Comparison of ENCODE assay signal across 13 cellular contexts in the genomic region with DNA sequence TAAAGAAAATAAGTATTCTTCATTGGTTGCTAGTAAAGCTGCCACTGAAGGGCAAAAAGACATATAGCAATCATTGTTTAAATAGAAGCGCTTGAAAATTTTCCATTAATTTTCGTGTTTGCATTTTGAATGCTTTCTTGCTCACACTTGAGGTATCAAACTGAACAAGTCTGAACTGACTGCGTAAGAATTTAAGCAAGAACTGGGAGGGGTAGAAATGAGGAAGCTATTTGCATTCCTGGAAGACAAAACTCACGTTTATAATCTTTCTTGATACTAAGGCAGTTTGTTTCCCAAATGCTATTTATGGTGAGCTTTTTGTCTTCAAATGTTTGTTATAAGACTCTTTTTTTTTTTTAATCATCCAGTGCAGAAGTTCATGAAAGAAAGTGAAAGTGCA.
DNase-seq lines count a peak whose midpoint lies in the region; ATAC-seq, FAIRE-seq and TF ChIP-seq lines count a peak whose summit lies in the region.
"Had no signal": no experiment of that assay in that cellular context is flagged by ENCODE, and none has a peak within 500 bp of the region (broad histone marks: within the 10 kb centered on the region; RNA-seq: fewer than 3 reads in every experiment).

No MANE protein-coding gene starts in this region.

- intact Hi-C loops in CD14-positive monocyte (cut with micrococcal nuclease): no loop called here

- H3K4me3 Mint-ChIP-seq in CD14-positive monocyte: peak overlapping the region; percentile 25 to 69
- no peak overlapping the region for H3K4me3 Mint-ChIP-seq in astrocyte (ENCODE audit: unreplicated experiment)
- H3K4me3 Mint-ChIP-seq: T-helper 2 cell treated with Interferon-gamma antibody and Interleukin-4, amounts not matched to agents 5 μg/mL and 100 μg/mL, for 36 hours had no signal

- H2BK120ac ChIP-seq in mesenchymal stem cell (ENCODE audit: low read depth, low read length): no peak overlapping the region

- peaks cover 11% of the 10 kb centered on the region for H3K79me1 ChIP-seq in mesenchymal stem cell (replicated peaks; ENCODE audit: low read length, poor library complexity, severe bottlenecking)

- no peak overlapping the region for H2BK15ac ChIP-seq in mesenchymal stem cell (ENCODE audit: low read depth, poor library complexity, severe bottlenecking)

- H3K9me3 ChIP-seq in astrocyte (ENCODE audit: insufficient read depth, low read depth, low read length): no peaks in the 10 kb centered on the region
- H3K9me3 ChIP-seq in mesenchymal stem cell (ENCODE audit: control insufficient read depth, low read length): no peaks in the 10 kb centered on the region
- H3K9me3 ChIP-seq: ascending aorta had no signal

- TF ChIP-seq CTCF in CD14-positive monocyte (IDR thresholded peaks at IDR 0.05) (no peak), astrocyte (IDR thresholded peaks at IDR 0.05; ENCODE audit: insufficient read depth, low read depth, low read length) (no peak)

- H3K23ac ChIP-seq in mesenchymal stem cell (ENCODE audit: low read length in 2 of 2): no peak overlapping the region

- H3K36me3 Mint-ChIP-seq in CD14-positive monocyte: no peaks in the 10 kb centered on the region
- peaks cover 13% of the 10 kb centered on the region for H3K36me3 Mint-ChIP-seq in astrocyte (ENCODE audit: low read depth, unreplicated experiment)

- peaks cover 30% of the 10 kb centered on the region for H3K4me1 Mint-ChIP-seq in CD14-positive monocyte
- peaks cover 23% of the 10 kb centered on the region for H3K4me1 Mint-ChIP-seq in astrocyte (ENCODE audit: low read depth, unreplicated experiment)

- no peak overlapping the region for H2BK12ac ChIP-seq in mesenchymal stem cell (ENCODE audit: low read length in 2 of 2)

- DNase-seq in CD14-positive monocyte (ENCODE audit: low spot score) (no peak), KBM-7 (peak; percentile 43), astrocyte (ENCODE audit: low read depth) (no peak), mesenchymal stem cell (peak; percentile 33), HuH-7 (ENCODE audit: low spot score) (no peak), NCI-H524 treated with DMSO at 0.1 percent for 48 hours (lab: John Stamatoyannopoulos, UW) (no peak)
- DNase-seq: DMS 273 treated with DMSO at 0.1 percent for 48 hours; NCI-H1417 treated with DMSO at 0.1 percent for 48 hours; stimulated activated CD4-positive, alpha-beta T cell treated with anti-CD3 and anti-CD28 coated beads, Interleukin-2, amount 100 ng/mL, for 48 hours had no signal

- peak overlapping the region; percentile 36 for H3K4me2 ChIP-seq in astrocyte (ENCODE audit: low read length)
- H3K4me2 ChIP-seq in mesenchymal stem cell (ENCODE audit: low read length, poor library complexity, severe bottlenecking): no peak overlapping the region

- no peak overlapping the region for H3K18ac ChIP-seq in mesenchymal stem cell (ENCODE audit: low read depth in 1 of 2, low read length in 2 of 2)

- H3K27ac ChIP-seq in astrocyte (ENCODE audit: low read depth, low read length): no peak overlapping the region
- H3K27ac ChIP-seq in mesenchymal stem cell (ENCODE audit: low read length, poor library complexity, severe bottlenecking): no peak overlapping the region

- no peak overlapping the region for H4K91ac ChIP-seq in mesenchymal stem cell (ENCODE audit: low read length)

- H3K9me3 Mint-ChIP-seq in CD14-positive monocyte: peaks cover 0 to 5% (median 2%) of the 10 kb centered on the region in 7 donors
- no peaks in the 10 kb centered on the region for H3K9me3 Mint-ChIP-seq in astrocyte (ENCODE audit: unreplicated experiment)
- H3K9me3 Mint-ChIP-seq: T-helper 2 cell treated with Interferon-gamma antibody and Interleukin-4, amounts not matched to agents 5 μg/mL and 100 μg/mL, for 36 hours had no signal

- H3K27me3 Mint-ChIP-seq in CD14-positive monocyte (ENCODE audit: low read depth in 3 of 3): peaks cover 0 to 2% (median 2%) of the 10 kb centered on the region in 3 donors
- H3K27me3 Mint-ChIP-seq in astrocyte (ENCODE audit: low read depth, unreplicated experiment): no peaks in the 10 kb centered on the region

- in situ Hi-C loops in KBM-7 (cut with MboI; ENCODE audit: low pct_unique_long_range_greater_than_20kb, low sequenced_read_pairs): no loop called here

- no peak overlapping the region for H2AK5ac ChIP-seq in mesenchymal stem cell (ENCODE audit: low read length, severe bottlenecking)

- no peak overlapping the region for H3K4ac ChIP-seq in mesenchymal stem cell (ENCODE audit: low read depth in 1 of 2, low read length in 2 of 2)

- H3K4me3 ChIP-seq in astrocyte (ENCODE audit: insufficient read depth, low read depth, low read length): no peak overlapping the region
- no peak overlapping the region for H3K4me3 ChIP-seq in mesenchymal stem cell (ENCODE audit: insufficient read depth in 1 of 2, low read depth in 1 of 2, low read length in 2 of 2)

- H2BK5ac ChIP-seq in mesenchymal stem cell (ENCODE audit: low read depth, low read length, poor library complexity, severe bottlenecking): no peak overlapping the region

- no peak for FAIRE-seq in astrocyte (lab: Jason Lieb, UNC)
- FAIRE-seq: colon had no signal

- H2AFZ ChIP-seq in astrocyte (ENCODE audit: low read depth, low read length) (no peak overlapping the region), mesenchymal stem cell (ENCODE audit: low read depth, low read length) (no peak overlapping the region)

- H3K27me3 ChIP-seq in astrocyte (ENCODE audit: insufficient read depth, low read length): no peaks in the 10 kb centered on the region
- H3K27me3 ChIP-seq in mesenchymal stem cell (ENCODE audit: control insufficient read depth in 1 of 2, insufficient read depth in 1 of 2, low read length in 2 of 2): no peaks in the 10 kb centered on the region
- H3K27me3 ChIP-seq: ascending aorta had no signal

- 88% methylated on average over 3 of the region's 4 CpGs for WGBS in mesenchymal stem cell

- no peak overlapping the region for H3K14ac ChIP-seq in mesenchymal stem cell (ENCODE audit: low read length in 2 of 2)

- H3K36me3 ChIP-seq in astrocyte (ENCODE audit: insufficient read depth, low read length): peaks cover 3% of the 10 kb centered on the region
- H3K36me3 ChIP-seq in mesenchymal stem cell (ENCODE audit: control insufficient read depth in 1 of 2, insufficient read depth in 2 of 2, low read depth in 1 of 2, low read length in 2 of 2): no peaks in the 10 kb centered on the region
- H3K36me3 ChIP-seq: ascending aorta had no signal

- peak overlapping the region in 2 of 7 donors; percentile 34 to 42 for H3K27ac Mint-ChIP-seq in CD14-positive monocyte
- no peak overlapping the region for H3K27ac Mint-ChIP-seq in astrocyte (ENCODE audit: unreplicated experiment)
- H3K27ac Mint-ChIP-seq: T-helper 2 cell treated with Interferon-gamma antibody and Interleukin-4, amounts not matched to agents 5 μg/mL and 100 μg/mL, for 36 hours had no signal

- no peak for ATAC-seq in HG03175 (IDR thresholded peaks at IDR 0.05; ENCODE audit: unreplicated experiment)

- no peak overlapping the region for H3K9ac ChIP-seq in astrocyte (ENCODE audit: low read length)
- no peak overlapping the region for H3K9ac ChIP-seq in mesenchymal stem cell (ENCODE audit: low read length)

- H3K79me2 ChIP-seq in astrocyte (ENCODE audit: insufficient read depth, low read length): peaks cover 57% of the 10 kb centered on the region

- no peak overlapping the region for H4K8ac ChIP-seq in mesenchymal stem cell (ENCODE audit: low read length)

- H3K4me1 ChIP-seq in astrocyte (ENCODE audit: insufficient read depth, low read length) (peaks cover 6% of the 10 kb centered on the region), mesenchymal stem cell (ENCODE audit: control insufficient read depth, insufficient read depth, low read depth, low read length) (peaks cover 1% of the 10 kb centered on the region)

- peaks cover 53% of the 10 kb centered on the region for H4K20me1 ChIP-seq in astrocyte (ENCODE audit: insufficient read depth, low read length)

Comparison
In these comparisons a context has a peak if more than half of its experiments do, and no peak if none do; other contexts are left out.
1. DNase-seq: peak in KBM-7 (single experiment) and mesenchymal stem cell (single experiment); none in CD14-positive monocyte (single experiment), astrocyte (single experiment), HuH-7 (single experiment) and NCI-H524 treated with DMSO at 0.1 percent for 48 hours (single experiment).